In the genomic region with DNA sequence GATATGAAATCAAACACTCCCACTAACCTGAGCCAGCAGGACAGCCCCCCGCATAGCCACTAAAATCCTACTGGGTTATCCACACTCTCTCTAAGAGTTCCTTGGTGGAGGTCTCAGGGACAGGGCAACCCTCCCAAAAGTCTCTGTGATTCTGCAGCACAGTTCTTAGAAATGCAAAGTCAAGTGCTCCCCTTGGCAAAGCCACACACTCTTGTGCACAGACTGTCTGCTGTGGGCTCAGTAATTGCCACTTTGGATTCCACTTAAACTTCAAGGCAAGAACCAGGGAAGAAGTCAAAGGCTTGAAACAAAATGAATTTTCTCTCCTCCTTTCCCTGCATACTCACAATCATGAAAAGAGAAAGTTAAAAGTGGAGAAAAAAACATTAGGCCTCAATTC, we compare ENCODE assay signal across 19 cellular contexts.
"Had no signal": no experiment of that assay in that cellular context is flagged by ENCODE, and none has a peak within 500 bp of the region (broad histone marks: within the 10 kb centered on the region; RNA-seq: fewer than 3 reads in every experiment).

No MANE protein-coding gene starts in this region.

- DNase-seq: cerebellar nuclear complex; esophagus squamous epithelium; foreskin fibroblast; glutamatergic neuron; immature natural killer cell; left cardiac atrium; midbrain; psoas muscle; retina; sigmoid colon; stimulated activated CD4-positive, alpha-beta T cell treated with anti-CD3 and anti-CD28 coated beads, Interleukin-12 subunit alpha, Interleukin-12 subunit beta, amount 100 ng/mL, for 4 hours; stimulated activated naive CD4-positive, alpha-beta T cell; uterus had no signal

- H3K4me1 ChIP-seq: psoas muscle, uterus had no signal

- H3K9me3 ChIP-seq: esophagus squamous epithelium, gastroesophageal sphincter, psoas muscle, sigmoid colon, uterus had no signal

- H3K9me3 Mint-ChIP-seq: dendritic cell treated with granulocyte-macrophage colony-stimulating factor and Interleukin-4, amounts not matched to agents 40 ng/mL and 50 ng/mL, for 4 days; immature natural killer cell; memory B cell; natural killer cell treated with Interleukin-12 subunit alpha and Interleukin-12 subunit beta and Interleukin-15 and Interleukin-18, amount 100 ng/mL, for 72 hours; type B pancreatic cell had no signal

- H3K27me3 ChIP-seq: esophagus squamous epithelium, gastroesophageal sphincter, sigmoid colon, uterus had no signal

- H3K36me3 ChIP-seq: uterus had no signal

- H3K4me3 Mint-ChIP-seq: dendritic cell treated with granulocyte-macrophage colony-stimulating factor and Interleukin-4, amounts not matched to agents 40 ng/mL and 50 ng/mL, for 4 days; immature natural killer cell; memory B cell; natural killer cell treated with Interleukin-12 subunit alpha and Interleukin-12 subunit beta and Interleukin-15 and Interleukin-18, amount 100 ng/mL, for 72 hours; type B pancreatic cell had no signal

- H3K27ac Mint-ChIP-seq: dendritic cell treated with granulocyte-macrophage colony-stimulating factor and Interleukin-4, amounts not matched to agents 40 ng/mL and 50 ng/mL, for 4 days; immature natural killer cell; memory B cell; natural killer cell treated with Interleukin-12 subunit alpha and Interleukin-12 subunit beta and Interleukin-15 and Interleukin-18, amount 100 ng/mL, for 72 hours; type B pancreatic cell had no signal

- ATAC-seq: left cardiac atrium; natural killer cell treated with Interleukin-12 subunit alpha and Interleukin-12 subunit beta and Interleukin-15 and Interleukin-18, amount 100 ng/mL, for 72 hours had no signal

- H3K4me3 ChIP-seq: esophagus squamous epithelium, gastroesophageal sphincter, psoas muscle, sigmoid colon, skin epidermis, uterus had no signal

- H3K27me3 Mint-ChIP-seq: memory B cell; natural killer cell treated with Interleukin-12 subunit alpha and Interleukin-12 subunit beta and Interleukin-15 and Interleukin-18, amount 100 ng/mL, for 72 hours; type B pancreatic cell had no signal

- H3K27ac ChIP-seq: esophagus squamous epithelium, gastroesophageal sphincter, psoas muscle, sigmoid colon had no signal
